2 cellular contexts compared by ENCODE assay signal in genomic region chr16:85699224-85699558, GRCh38.
TF ChIP-seq lines count a peak whose summit lies in the region.

No MANE protein-coding gene starts in this region.

TF ChIP-seq in HepG2, 621 proteins besides CTCF, POLR2A, EP300 and RAD21:
- TF ChIP-seq NRL (CRISPR knock-in tag; IDR thresholded peaks at IDR 0.05; ENCODE audit: borderline replicate concordance) (no peak), STAG1 (CRISPR knock-in tag; IDR thresholded peaks at IDR 0.05) (peak; percentile 29; the same call in 1 of the 2 replicates)

TF ChIP-seq in WTC11, 78 proteins besides CTCF, POLR2A, EP300 and RAD21:
- TF ChIP-seq ZBTB21 (CRISPR knock-in tag; IDR thresholded peaks at IDR 0.05; ENCODE audit: borderline replicate concordance) (no peak), GTF2I (CRISPR knock-in tag; conservative IDR thresholded peaks at IDR 0.05) (no peak), PRRX2 (CRISPR knock-in tag; IDR thresholded peaks at IDR 0.05) (no peak), ARID4B (CRISPR knock-in tag; IDR thresholded peaks at IDR 0.05; ENCODE audit: borderline replicate concordance) (no peak), EMX1 (CRISPR knock-in tag; IDR thresholded peaks at IDR 0.05) (no peak), ZNF396 (CRISPR knock-in tag; IDR thresholded peaks at IDR 0.05; ENCODE audit: borderline replicate concordance) (no peak), FOXP4 (CRISPR knock-in tag; IDR thresholded peaks at IDR 0.05) (no peak), TEAD1 (CRISPR knock-in tag; IDR thresholded peaks at IDR 0.05) (no peak), ZNF317 (CRISPR knock-in tag; IDR thresholded peaks at IDR 0.05; ENCODE audit: borderline replicate concordance, low read depth) (no peak), SOX15 (CRISPR knock-in tag; IDR thresholded peaks at IDR 0.05) (no peak), SMAD4 (CRISPR knock-in tag; IDR thresholded peaks at IDR 0.05) (no peak), FOXP1 (CRISPR knock-in tag; IDR thresholded peaks at IDR 0.05; ENCODE audit: borderline replicate concordance) (no peak), ZNF281 (CRISPR knock-in tag; IDR thresholded peaks at IDR 0.05) (no peak), CREM (CRISPR knock-in tag; IDR thresholded peaks at IDR 0.05) (no peak)
- TF ChIP-seq, protein P1, sequence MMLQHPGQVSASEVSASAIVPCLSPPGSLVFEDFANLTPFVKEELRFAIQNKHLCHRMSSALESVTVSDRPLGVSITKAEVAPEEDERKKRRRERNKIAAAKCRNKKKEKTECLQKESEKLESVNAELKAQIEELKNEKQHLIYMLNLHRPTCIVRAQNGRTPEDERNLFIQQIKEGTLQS (CRISPR knock-in tag; conservative IDR thresholded peaks at IDR 0.05) = no peak
- TF ChIP-seq, protein P2, sequence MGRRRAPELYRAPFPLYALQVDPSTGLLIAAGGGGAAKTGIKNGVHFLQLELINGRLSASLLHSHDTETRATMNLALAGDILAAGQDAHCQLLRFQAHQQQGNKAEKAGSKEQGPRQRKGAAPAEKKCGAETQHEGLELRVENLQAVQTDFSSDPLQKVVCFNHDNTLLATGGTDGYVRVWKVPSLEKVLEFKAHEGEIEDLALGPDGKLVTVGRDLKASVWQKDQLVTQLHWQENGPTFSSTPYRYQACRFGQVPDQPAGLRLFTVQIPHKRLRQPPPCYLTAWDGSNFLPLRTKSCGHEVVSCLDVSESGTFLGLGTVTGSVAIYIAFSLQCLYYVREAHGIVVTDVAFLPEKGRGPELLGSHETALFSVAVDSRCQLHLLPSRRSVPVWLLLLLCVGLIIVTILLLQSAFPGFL (CRISPR knock-in tag; IDR thresholded peaks at IDR 0.05; ENCODE audit: borderline replicate concordance) = no peak
- TF ChIP-seq, protein P3, sequence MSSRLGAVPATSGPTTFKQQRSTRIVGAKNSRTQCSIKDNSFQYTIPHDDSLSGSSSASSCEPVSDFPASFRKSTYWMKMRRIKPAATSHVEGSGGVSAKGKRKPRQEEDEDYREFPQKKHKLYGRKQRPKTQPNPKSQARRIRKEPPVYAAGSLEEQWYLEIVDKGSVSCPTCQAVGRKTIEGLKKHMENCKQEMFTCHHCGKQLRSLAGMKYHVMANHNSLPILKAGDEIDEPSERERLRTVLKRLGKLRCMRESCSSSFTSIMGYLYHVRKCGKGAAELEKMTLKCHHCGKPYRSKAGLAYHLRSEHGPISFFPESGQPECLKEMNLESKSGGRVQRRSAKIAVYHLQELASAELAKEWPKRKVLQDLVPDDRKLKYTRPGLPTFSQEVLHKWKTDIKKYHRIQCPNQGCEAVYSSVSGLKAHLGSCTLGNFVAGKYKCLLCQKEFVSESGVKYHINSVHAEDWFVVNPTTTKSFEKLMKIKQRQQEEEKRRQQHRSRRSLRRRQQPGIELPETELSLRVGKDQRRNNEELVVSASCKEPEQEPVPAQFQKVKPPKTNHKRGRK (CRISPR knock-in tag; IDR thresholded peaks at IDR 0.05; ENCODE audit: borderline replicate concordance) = no peak
